10 cellular contexts compared by ENCODE assay signal in genomic region chr3:117486709-117487394, GRCh38.
DNase-seq lines count a peak whose midpoint lies in the region; ATAC-seq and TF ChIP-seq lines count a peak whose summit lies in the region.
"Had no signal": no experiment of that assay in that cellular context is flagged by ENCODE, and none has a peak within 500 bp of the region (broad histone marks: within the 10 kb centered on the region; RNA-seq: fewer than 3 reads in every experiment).

No MANE protein-coding gene starts in this region.

- H3K27me3 ChIP-seq in right lobe of liver (no peaks in the 10 kb centered on the region), aorta (ENCODE audit: control insufficient read depth in 1 of 2, insufficient read depth in 2 of 2, low read length in 1 of 2) (no peaks in the 10 kb centered on the region), adrenal gland (no peaks in the 10 kb centered on the region)

- no peak for TF ChIP-seq CTCF in GM12865 (IDR thresholded peaks at IDR 0.05; ENCODE audit: insufficient read depth, low read depth, low read length, missing control alignments)
- TF ChIP-seq CTCF in right lobe of liver (IDR thresholded peaks at IDR 0.05): no peak
- no peak for TF ChIP-seq CTCF in adrenal gland (IDR thresholded peaks at IDR 0.05)

- no peak overlapping the region for H3K4me3 ChIP-seq in GM12865 (ENCODE audit: low read depth, low read length)
- H3K4me3 ChIP-seq in right lobe of liver: no peak overlapping the region
- no peak overlapping the region for H3K4me3 ChIP-seq in aorta (ENCODE audit: low read length in 2 of 2)
- H3K4me3 ChIP-seq in adrenal gland: no peak overlapping the region

- intact Hi-C loops in right lobe of liver (cut with DNase I): no loop called here
- intact Hi-C loops in aorta (cut with DNase I): no loop called here
- intact Hi-C loops in adrenal gland (cut with DNase I): no loop called here

- ATAC-seq in GM19452 (IDR thresholded peaks at IDR 0.05; ENCODE audit: unreplicated experiment) (peak; percentile 81), HG02970 (IDR thresholded peaks at IDR 0.05; ENCODE audit: low FRiP score, unreplicated experiment) (peak; percentile 51), right lobe of liver (no peak), aorta (ENCODE audit: low FRiP score) (no peak)

- H3K4me1 ChIP-seq in right lobe of liver (no peaks in the 10 kb centered on the region), aorta (ENCODE audit: control insufficient read depth in 1 of 2, insufficient read depth in 2 of 2, low read length in 2 of 2) (no peaks in the 10 kb centered on the region), adrenal gland (replicated peaks in 1 of 2) (no peaks in the 10 kb centered on the region)

- TF ChIP-seq POLR2A in right lobe of liver (IDR thresholded peaks at IDR 0.05) (no peak), adrenal gland (IDR thresholded peaks at IDR 0.05) (no peak)

- H3K36me3 ChIP-seq in right lobe of liver: no peaks in the 10 kb centered on the region
- H3K36me3 ChIP-seq in aorta (ENCODE audit: control insufficient read depth in 1 of 2, insufficient read depth in 2 of 2, low read length in 1 of 2): no peaks in the 10 kb centered on the region
- no peaks in the 10 kb centered on the region for H3K36me3 ChIP-seq in adrenal gland (replicated peaks in 1 of 2)

- H3K9me3 ChIP-seq in right lobe of liver (no peaks in the 10 kb centered on the region), aorta (ENCODE audit: control insufficient read depth, low read length) (no peaks in the 10 kb centered on the region), adrenal gland (replicated peaks in 1 of 3) (no peaks in the 10 kb centered on the region)

- WGBS in right lobe of liver (ENCODE audit: insufficient coverage, low coverage, low lambda C conversion rate, missing lambda C conversion rate): 44% methylated on average over 4 of the region's 4 CpGs
- WGBS in aorta, 2 donors: 49 to 56% methylated on average over 4 of the region's 4 CpGs
- WGBS in adrenal gland, 4 donors: 65 to 89% (median 67%) methylated on average over 4 of the region's 4 CpGs

- H3K27ac ChIP-seq in right lobe of liver (no peak overlapping the region), aorta (ENCODE audit: low read depth in 1 of 2, low read length in 2 of 2) (no peak overlapping the region), adrenal gland (no peak overlapping the region)

- DNase-seq in GM12865 (ENCODE audit: low read depth) (peak; percentile 53), NCI-H1694 treated with DMSO at 0.1 percent for 48 hours (lab: John Stamatoyannopoulos, UW) (peak; percentile 46), right lobe of liver (no peak), aorta (no peak), adrenal gland (no peak)
- no peak for DNase-seq in activated CD4-positive, CD25-positive, alpha-beta regulatory T cell treated with anti-CD3 and anti-CD28 coated beads, Interleukin-2, amount 50 U/mL, for 72 hours
- DNase-seq: activated naive CD4-positive, alpha-beta T cell treated with anti-CD3 and anti-CD28 coated beads for 36 hours; retina had no signal

Comparison
In these comparisons a context has a peak if more than half of its experiments do, and no peak if none do; other contexts are left out.
1. DNase-seq: peak in GM12865 (single experiment) and NCI-H1694 treated with DMSO at 0.1 percent for 48 hours (single experiment); none in right lobe of liver (0 of 3), aorta (0 of 2), adrenal gland (0 of 7) and activated CD4-positive, CD25-positive, alpha-beta regulatory T cell treated with anti-CD3 and anti-CD28 coated beads, Interleukin-2, amount 50 U/mL, for 72 hours (single experiment).
2. ATAC-seq: peak in GM19452 (single experiment) and HG02970 (single experiment); none in right lobe of liver (0 of 4) and aorta (single experiment).